Comparison of ENCODE assay signal across 23 cellular contexts in genomic region chr17:79251824-79252223, GRCh38.
DNase-seq lines count a peak whose midpoint lies in the region; ATAC-seq, FAIRE-seq and TF ChIP-seq lines count a peak whose summit lies in the region.
"Had no signal": no experiment of that assay in that cellular context is flagged by ENCODE, and none has a peak within 500 bp of the region (broad histone marks: within the 10 kb centered on the region; RNA-seq: fewer than 3 reads in every experiment).

No MANE protein-coding gene starts in this region.

- CTCF ChIA-PET in HepG2 (lab: Yijun Ruan, JAX; ENCODE audit: low intra/inter-chr PET ratio, low total read pairs) = no interaction called here

- peak in 2 of 3 experiments; percentile 14 to 37 for DNase-seq in NCI-H1417 (lab: John Stamatoyannopoulos, UW)
- no peak for DNase-seq in NCI-H1417 treated with DMSO at 0.1 percent for 48 hours (lab: John Stamatoyannopoulos, UW)
- no peak for DNase-seq in endothelial cell (ENCODE audit: low spot score)
- no peak for DNase-seq in nephron progenitor cell
- no peak for DNase-seq in MM.1S
- no peak for DNase-seq in putamen (ENCODE audit: low spot score)
- no peak for DNase-seq in HepG2 (ENCODE audit: low spot score)
- DNase-seq: CD8-positive, alpha-beta T cell; COR-L47; DMS153; DMS79 treated with DMSO at 0.1 percent for 48 hours; EL; HCEC 1CT; HFFc6 had no signal

- H3K36me3 Mint-ChIP-seq in endothelial cell (ENCODE audit: low read depth, unreplicated experiment) (no peaks in the 10 kb centered on the region), nephron progenitor cell (ENCODE audit: low read depth) (no peaks in the 10 kb centered on the region)
- H3K36me3 Mint-ChIP-seq: CD14-positive monocyte; CD8-positive, alpha-beta T cell had no signal

- no peaks in the 10 kb centered on the region for H3F3A ChIP-seq in MM.1S (ENCODE audit: insufficient read depth, low read length)

- H3K4me1 ChIP-seq in MM.1S (ENCODE audit: low read length) (no peaks in the 10 kb centered on the region), HepG2 (ENCODE audit: insufficient read depth, low read length) (no peaks in the 10 kb centered on the region)

- no peak for FAIRE-seq in HepG2 (lab: Jason Lieb, UNC)
- FAIRE-seq: D721Med, G401.6, GM12891, GM19239, H1, HTR-8/SVneo had no signal

- H3K27ac Mint-ChIP-seq in endothelial cell (ENCODE audit: unreplicated experiment) (no peak overlapping the region), nephron progenitor cell (peak overlapping the region; percentile 36)
- H3K27ac Mint-ChIP-seq: CD14-positive monocyte; CD8-positive, alpha-beta T cell; HFFc6 had no signal

- no peaks in the 10 kb centered on the region for H3K36me3 ChIP-seq in MM.1S (replicated peaks; ENCODE audit: insufficient read depth, low read length)
- H3K36me3 ChIP-seq in HepG2 (replicated peaks in 1 of 2; ENCODE audit: control insufficient read depth in 1 of 2, insufficient read depth in 2 of 2, low read length in 2 of 2) = no peaks in the 10 kb centered on the region

- 2% methylated on average over 4 of the region's 4 CpGs for WGBS in HepG2 (ENCODE audit: low lambda C conversion rate)

- H3K9me3 Mint-ChIP-seq in endothelial cell (ENCODE audit: unreplicated experiment) (no peaks in the 10 kb centered on the region), nephron progenitor cell (no peaks in the 10 kb centered on the region)
- H3K9me3 Mint-ChIP-seq: CD14-positive monocyte; CD8-positive, alpha-beta T cell; HFFc6 had no signal

- no peaks in the 10 kb centered on the region for H3K9me3 ChIP-seq in MM.1S (replicated peaks; ENCODE audit: insufficient read depth, low read length)
- H3K9me3 ChIP-seq in HepG2 (ENCODE audit: low read length) = no peaks in the 10 kb centered on the region

- BruUV-seq in HepG2 (replicated peaks; lab: Mats Ljungman, UMichigan) = no TSS peak

- TF ChIP-seq POLR2A in HepG2 (IDR thresholded peaks at IDR 0.05; ENCODE audit: insufficient read depth in 1 of 2, low read depth in 2 of 2, low read length in 2 of 2) = no peak

- H3K9ac ChIP-seq in MM.1S (ENCODE audit: low read length) (no peak overlapping the region), HepG2 (ENCODE audit: insufficient read depth, low read depth, low read length) (no peak overlapping the region)

- no peak for TF ChIP-seq CTCF in endothelial cell (IDR thresholded peaks at IDR 0.05; ENCODE audit: unreplicated experiment)
- no peak for TF ChIP-seq CTCF in nephron progenitor cell (IDR thresholded peaks at IDR 0.05)
- no peak for TF ChIP-seq CTCF in MM.1S (IDR thresholded peaks at IDR 0.05; ENCODE audit: low read length)
- no peak for TF ChIP-seq CTCF in HepG2 (CRISPR knock-in tag; IDR thresholded peaks at IDR 0.05)

- H3K4me1 Mint-ChIP-seq in endothelial cell (ENCODE audit: unreplicated experiment) = peaks cover 11% of the 10 kb centered on the region
- H3K4me1 Mint-ChIP-seq in nephron progenitor cell = peaks cover under 1% of the 10 kb centered on the region
- H3K4me1 Mint-ChIP-seq: CD14-positive monocyte had no signal

- peak overlapping the region; percentile 37 for H3K4me3 Mint-ChIP-seq in endothelial cell (ENCODE audit: unreplicated experiment)
- no peak overlapping the region for H3K4me3 Mint-ChIP-seq in nephron progenitor cell
- H3K4me3 Mint-ChIP-seq: CD14-positive monocyte; CD8-positive, alpha-beta T cell; HFFc6 had no signal

- in situ Hi-C loops in HepG2 (cut with HindIII; ENCODE audit: extremely low pct_ligation_motif_present, low pct_unique_long_range_greater_than_20kb) = no loop called here

- H3K27me3 ChIP-seq in MM.1S (replicated peaks; ENCODE audit: insufficient read depth, low read length) (peaks cover 98% of the 10 kb centered on the region), HepG2 (ENCODE audit: control insufficient read depth in 1 of 2, insufficient read depth in 2 of 2, low read length in 2 of 2) (peaks cover 21 to 89% of the 10 kb centered on the region in 2 experiments)

- intact Hi-C loops in HepG2 (cut with micrococcal nuclease; ENCODE audit: unreplicated experiment) = no loop called here

- H3K27ac ChIP-seq in MM.1S (ENCODE audit: low read length) (no peak overlapping the region), HepG2 (ENCODE audit: extremely low read length, insufficient read depth, low read length) (no peak overlapping the region)
- H3K27ac ChIP-seq: 22Rv1 had no signal

- POLR2A ChIA-PET in HepG2 (lab: Yijun Ruan, JAX) = no interaction called here

- H3K9me2 ChIP-seq in MM.1S (replicated peaks; ENCODE audit: insufficient read depth, low read length) = no peaks in the 10 kb centered on the region

- ATAC-seq in GM18520 (IDR thresholded peaks at IDR 0.05; ENCODE audit: unreplicated experiment) = no peak
- no peak for ATAC-seq in HepG2
- ATAC-seq: CD8-positive, alpha-beta T cell had no signal

- TF ChIP-seq EP300 in HepG2 (IDR thresholded peaks at IDR 0.05; ENCODE audit: low read depth in 2 of 2, low read length in 2 of 2) (no peak), HepG2 (CRISPR knock-in tag; IDR thresholded peaks at IDR 0.05; ENCODE audit: borderline replicate concordance) (no peak)

- H2AFZ ChIP-seq in MM.1S (ENCODE audit: low read length) = no peak overlapping the region
- H2AFZ ChIP-seq in HepG2 (ENCODE audit: low read length) = no peak overlapping the region

- H3K79me2 ChIP-seq in MM.1S (ENCODE audit: low read length) (no peaks in the 10 kb centered on the region), HepG2 (ENCODE audit: insufficient read depth, low read length) (no peaks in the 10 kb centered on the region)

- H3K27me3 Mint-ChIP-seq in endothelial cell (ENCODE audit: unreplicated experiment) (peaks cover 10% of the 10 kb centered on the region), nephron progenitor cell (ENCODE audit: low read depth, poor library complexity) (peaks cover 67% of the 10 kb centered on the region)

- no peak for TF ChIP-seq RAD21 in HepG2 (CRISPR knock-in tag; IDR thresholded peaks at IDR 0.05)

- H4K20me1 ChIP-seq in MM.1S (ENCODE audit: insufficient read depth, low read length) (no peaks in the 10 kb centered on the region), HepG2 (ENCODE audit: insufficient read depth, low read length) (no peaks in the 10 kb centered on the region; the same call in 1 of the 2 replicates)

- H3K4me3 ChIP-seq in MM.1S (ENCODE audit: low read length) (no peak overlapping the region), HepG2 (replicated peaks in 1 of 3; ENCODE audit: insufficient read depth in 1 of 3, low read depth in 2 of 3, low read length in 3 of 3) (no peak overlapping the region)

- H3K4me2 ChIP-seq in MM.1S (ENCODE audit: low read depth, low read length) (no peak overlapping the region), HepG2 (ENCODE audit: low read depth, low read length) (no peak overlapping the region)

TF ChIP-seq in HepG2, 621 proteins besides CTCF, POLR2A, EP300 and RAD21:
- TF ChIP-seq ZNF446 (CRISPR knock-in tag; IDR thresholded peaks at IDR 0.05) (no peak), ZNF17 (CRISPR knock-in tag; IDR thresholded peaks at IDR 0.05) (no peak), LCORL (IDR thresholded peaks at IDR 0.05) (no peak), LCORL (CRISPR knock-in tag; IDR thresholded peaks at IDR 0.05) (no peak), TRAFD1 (CRISPR knock-in tag; IDR thresholded peaks at IDR 0.05; ENCODE audit: borderline replicate concordance) (no peak)

Comparison
In these comparisons a context has a peak if more than half of its experiments do, and no peak if none do; other contexts are left out.
1. DNase-seq: peak in NCI-H1417 (2 of 3); none in NCI-H1417 treated with DMSO at 0.1 percent for 48 hours (single experiment), endothelial cell (single experiment), nephron progenitor cell (single experiment), MM.1S (single experiment), putamen (single experiment) and HepG2 (single experiment).